ENCODE assay signal across 8 cellular contexts in the genomic region with DNA sequence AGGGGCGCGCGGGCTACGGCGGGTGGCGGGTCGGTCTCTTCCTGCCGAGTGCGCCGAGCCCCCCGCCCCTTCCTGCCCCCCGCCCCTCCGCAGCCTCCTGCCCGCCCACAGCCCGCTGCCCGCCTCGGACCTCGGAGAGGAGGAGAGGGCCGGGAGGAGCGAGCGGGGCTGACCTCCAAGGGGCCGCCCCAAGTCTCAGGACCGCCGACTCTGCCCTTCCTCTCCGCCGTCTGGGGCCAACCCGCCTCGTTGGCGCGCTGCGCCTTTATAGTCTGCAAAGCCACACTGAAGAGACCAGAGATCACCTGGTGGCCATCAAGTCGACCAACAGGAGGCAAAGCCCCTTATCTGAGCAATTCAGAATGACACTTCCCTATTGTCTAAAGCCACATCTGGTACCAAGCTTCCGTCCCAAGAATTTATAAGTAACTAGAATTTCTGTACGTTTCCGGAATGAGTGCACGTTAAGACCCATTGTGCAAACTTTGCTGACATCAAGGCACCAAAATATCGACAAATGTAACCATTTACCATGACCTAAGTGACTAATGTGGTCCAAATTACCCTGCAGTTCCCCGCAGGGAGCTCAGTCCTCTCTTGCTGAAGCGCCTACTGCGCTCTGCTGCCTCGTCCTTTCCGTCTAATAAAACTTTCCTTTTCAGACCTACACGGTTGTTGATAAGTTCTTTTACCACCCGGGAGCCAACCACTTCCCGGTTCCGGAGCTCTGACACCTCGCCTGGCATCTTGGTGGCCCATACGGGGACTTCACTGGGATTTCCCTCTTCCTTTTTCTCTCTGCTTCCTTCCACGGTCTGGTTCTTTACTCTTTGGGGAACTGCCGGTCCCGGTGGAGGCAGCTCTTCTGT. TPM values are rescaled to one million over a fixed set of nuclear protein-coding genes. Genes with fewer than 3 reads are reported as not detected.
DNase-seq lines count a peak whose midpoint lies in the region; ATAC-seq and TF ChIP-seq lines count a peak whose summit lies in the region.

A gene (minus strand): TSS at position 38 of the 869 bp plus-strand sequence. CDS start 55 bp downstream, outside the sequence.

- H3K27me3 ChIP-seq in A673 (replicated peaks; ENCODE audit: insufficient read depth, low read depth, low read length, poor library complexity) (peaks cover 66% of the 10 kb centered on the region), IMR-90 (ENCODE audit: control insufficient read depth, insufficient read depth, low read length) (peaks cover 63% of the 10 kb centered on the region), iPS-18a (ENCODE audit: control insufficient read depth, insufficient read depth, low read length) (peaks cover 52% of the 10 kb centered on the region)

- BruUV-seq in A673 (replicated peaks; lab: Mats Ljungman, UMichigan) (no TSS peak), IMR-90 (replicated peaks; lab: Mats Ljungman, UMichigan) (no TSS peak)

- peak within 1 kb of the TSS; percentile 60 for H3K4me2 ChIP-seq in IMR-90 (ENCODE audit: low read depth, low read length)

- peak within 1 kb of the TSS; percentile 84 for H2AFZ ChIP-seq in IMR-90 (replicated peaks; ENCODE audit: low read length, poor library complexity)

- H4K20me1 ChIP-seq in IMR-90 (ENCODE audit: insufficient read depth, low read length): no peaks in the 10 kb centered on the region

- H3K56ac ChIP-seq in IMR-90 (ENCODE audit: extremely low read depth, insufficient read depth, low read length): no peak within 1 kb of the TSS

- CTCF ChIA-PET in A673 (lab: Charles Lee) (no interaction called here), IMR-90 (lab: Yijun Ruan, JAX) (no interaction called here)
- CTCF ChIA-PET in activated CD8-positive, alpha-beta T cell treated with anti-CD3 and anti-CD28 coated beads, Interleukin-2, amount 10 ng/mL, durations not matched to agents 7 days and 5 days (lab: Charles Lee): interaction anchor here (0.7 to 1.0 kb wide), 2 partner anchors 21 to 43 kb away, joined by 3 to 4 read pairs; no protein-coding TSS in a partner anchor

- H3K27ac ChIP-seq in A673 (ENCODE audit: low read depth, low read length, poor library complexity, severe bottlenecking): no peak within 1 kb of the TSS
- H3K27ac ChIP-seq in IMR-90 (ENCODE audit: insufficient read depth, low read length): peak within 1 kb of the TSS; percentile 32; the same call in 1 of the 2 replicates
- no peak within 1 kb of the TSS for H3K27ac ChIP-seq in iPS-18a (ENCODE audit: low read length)

- in situ Hi-C loops in IMR-90 (cut with MboI; ENCODE audit: low sequenced_read_pairs): loop anchor here (25.0 kb wide), 1 partner anchor 689 kb away; a partner anchor contains a TSS

- H3K4ac ChIP-seq in IMR-90 (ENCODE audit: low read depth, low read length): 0 out of 2 replicates have a peak within 1 kb of the TSS, but pooled peaks have one; percentile 45

- H3K27ac Mint-ChIP-seq in activated CD8-positive, alpha-beta T cell treated with anti-CD3 and anti-CD28 coated beads, Interleukin-2, amount 10 ng/mL, durations not matched to agents 7 days and 5 days: peak within 1 kb of the TSS; percentile 57

- H3K18ac ChIP-seq in IMR-90 (ENCODE audit: low read depth, low read length): no peak within 1 kb of the TSS; the same call in 1 of the 2 replicates

- no peak for TF ChIP-seq POLR2A in IMR-90 (IDR thresholded peaks at IDR 0.05; ENCODE audit: low read depth, low read length)

- H3K36me3 ChIP-seq in A673 (ENCODE audit: insufficient read depth, low read length, poor library complexity, severe bottlenecking): no peaks in the 10 kb centered on the region
- H3K36me3 ChIP-seq in IMR-90 (ENCODE audit: control insufficient read depth, insufficient read depth, low read length): no peaks in the 10 kb centered on the region; the same call in 1 of the 2 replicates
- H3K36me3 ChIP-seq in iPS-18a (ENCODE audit: control insufficient read depth, low read depth, low read length): peaks cover 25% of the 10 kb centered on the region

- peak within 1 kb of the TSS; percentile 76 for H3K4me3 Mint-ChIP-seq in activated CD8-positive, alpha-beta T cell treated with anti-CD3 and anti-CD28 coated beads, Interleukin-2, amount 10 ng/mL, durations not matched to agents 7 days and 5 days

- H3K23ac ChIP-seq in IMR-90 (ENCODE audit: low read depth, low read length): no peak within 1 kb of the TSS

- H3K9me3 ChIP-seq in A673 (ENCODE audit: low read depth, low read length, poor library complexity, severe bottlenecking) (no peaks in the 10 kb centered on the region), IMR-90 (ENCODE audit: control insufficient read depth, insufficient read depth, low read length) (0 out of 2 replicates have a peak, but pooled peaks cover 9% of the 10 kb centered on the region), iPS-18a (ENCODE audit: control insufficient read depth, low read depth, low read length) (no peaks in the 10 kb centered on the region)

- H3K27me3 Mint-ChIP-seq in activated CD8-positive, alpha-beta T cell treated with anti-CD3 and anti-CD28 coated beads, Interleukin-2, amount 10 ng/mL, durations not matched to agents 7 days and 5 days (ENCODE audit: low read depth): peaks cover 53% of the 10 kb centered on the region

- peak within 1 kb of the TSS; percentile 50; the same call in 1 of the 2 replicates for H3K9ac ChIP-seq in IMR-90 (ENCODE audit: low read depth, low read length)
- peak within 1 kb of the TSS; percentile 33 for H3K9ac ChIP-seq in iPS-18a (ENCODE audit: low read length)

- peaks cover 3% of the 10 kb centered on the region for H3K36me3 Mint-ChIP-seq in activated CD8-positive, alpha-beta T cell treated with anti-CD3 and anti-CD28 coated beads, Interleukin-2, amount 10 ng/mL, durations not matched to agents 7 days and 5 days (ENCODE audit: low read depth)

- 0 out of 2 replicates have a peak within 1 kb of the TSS, but pooled peaks have one; percentile 11 for H3K14ac ChIP-seq in IMR-90 (replicated peaks; ENCODE audit: low read depth, low read length)

- 11% methylated on average over 20 of the region's 51 CpGs; no CpG with 5 or more reads in 1 of the 2 experiments for WGBS in IMR-90 (ENCODE audit: extremely low coverage in 2 of 2, insufficient read length in 1 of 2), 2 experiments

- H3K4me1 ChIP-seq in A673 (ENCODE audit: insufficient read depth, low read length, poor library complexity, severe bottlenecking): peaks cover 5% of the 10 kb centered on the region
- H3K4me1 ChIP-seq in IMR-90 (ENCODE audit: control insufficient read depth, insufficient read depth, low read length): peaks cover 2% of the 10 kb centered on the region; the same call in 1 of the 2 replicates
- peaks cover 11% of the 10 kb centered on the region for H3K4me1 ChIP-seq in iPS-18a (ENCODE audit: control insufficient read depth, low read depth, low read length)

- peak within 1 kb of the TSS; percentile 44; the same call in 1 of the 2 replicates for H2BK120ac ChIP-seq in IMR-90 (ENCODE audit: low read depth, low read length)

- H3K4me3 ChIP-seq in A673 (ENCODE audit: low read depth, low read length, poor library complexity, severe bottlenecking) (peak within 1 kb of the TSS; percentile 53), IMR-90 (ENCODE audit: insufficient read depth, low read depth, low read length) (peak within 1 kb of the TSS; percentile 25), iPS-18a (ENCODE audit: low read length) (peak within 1 kb of the TSS; percentile 80)

- ATAC-seq in GM18861 (IDR thresholded peaks at IDR 0.05; ENCODE audit: unreplicated experiment) (peak; percentile 51), IMR-90 (ENCODE audit: low read depth) (peak; percentile 51), GM18867 (IDR thresholded peaks at IDR 0.05; ENCODE audit: unreplicated experiment) (no peak), GM18519 (IDR thresholded peaks at IDR 0.05; ENCODE audit: low FRiP score, unreplicated experiment) (no peak)
- peak; percentile 49 for ATAC-seq in activated CD8-positive, alpha-beta T cell treated with anti-CD3 and anti-CD28 coated beads, Interleukin-2, amount 10 ng/mL, durations not matched to agents 7 days and 5 days
- peak; percentile 62 for ATAC-seq in stimulated activated naive CD8-positive, alpha-beta T cell treated with anti-CD3 and anti-CD28 coated beads, Interleukin-15, Interleukin-2, amounts not matched to agents 100 U/mL and 50 U/mL, for 24 hours

- no peak for TF ChIP-seq RAD21 in IMR-90 (IDR thresholded peaks at IDR 0.05; ENCODE audit: low read length)

- H4K8ac ChIP-seq in IMR-90 (ENCODE audit: low read depth in 2 of 2, low read length in 2 of 2): peak within 1 kb of the TSS; percentile 5 to 62; a peak in 2 of 4 replicates

- intact Hi-C loops in A673 (cut with micrococcal nuclease; ENCODE audit: unreplicated experiment) (no loop called here), IMR-90 (cut with micrococcal nuclease) (loop anchor here (2.0 kb wide), 1 partner anchor 40 kb away; a partner anchor contains a TSS)

- peak within 1 kb of the TSS; percentile 32; the same call in 1 of the 2 replicates for H4K5ac ChIP-seq in IMR-90 (ENCODE audit: low read depth, low read length)

- no peak within 1 kb of the TSS for H2BK15ac ChIP-seq in IMR-90 (ENCODE audit: low read depth, low read length)

- peaks cover 32% of the 10 kb centered on the region for H3K4me1 Mint-ChIP-seq in activated CD8-positive, alpha-beta T cell treated with anti-CD3 and anti-CD28 coated beads, Interleukin-2, amount 10 ng/mL, durations not matched to agents 7 days and 5 days (ENCODE audit: low read depth)

- no peak for DNase-seq in A673 (ENCODE audit: low spot score)
- DNase-seq in IMR-90: no peak
- DNase-seq in activated CD8-positive, alpha-beta T cell treated with anti-CD3 and anti-CD28 coated beads, Interleukin-2, amount 10 ng/mL, durations not matched to agents 7 days and 5 days: no peak
- DNase-seq in stimulated activated naive CD8-positive, alpha-beta T cell treated with anti-CD3 and anti-CD28 coated beads, Interleukin-15, Interleukin-2, amounts not matched to agents 100 U/mL and 50 U/mL, for 24 hours: peak; percentile 43

- H4K91ac ChIP-seq in IMR-90 (ENCODE audit: insufficient read depth, low read depth, low read length): no peak within 1 kb of the TSS; the same call in 1 of the 2 replicates

- H2AK5ac ChIP-seq in IMR-90 (ENCODE audit: low read depth, low read length): no peak within 1 kb of the TSS

- no peak within 1 kb of the TSS for H2BK20ac ChIP-seq in IMR-90 (ENCODE audit: low read depth, low read length)

- H3K9me1 ChIP-seq in IMR-90 (ENCODE audit: insufficient read depth, low read length): no peaks in the 10 kb centered on the region; the same call in 1 of the 2 replicates

- H3K79me1 ChIP-seq in IMR-90 (ENCODE audit: low read depth in 1 of 2, low read length in 2 of 2): no peaks in the 10 kb centered on the region

- POLR2A ChIA-PET in A673 (lab: Charles Lee; ENCODE audit: low non-redundant PET): no interaction called here
- POLR2A ChIA-PET in IMR-90 (lab: Charles Lee; ENCODE audit: unreplicated experiment): no interaction called here
- POLR2A ChIA-PET in activated CD8-positive, alpha-beta T cell treated with anti-CD3 and anti-CD28 coated beads, Interleukin-2, amount 10 ng/mL, durations not matched to agents 7 days and 5 days (lab: Charles Lee): interaction anchor here (0.5 to 1.3 kb wide), 3 partner anchors 8 to 331 kb away, joined by 3 to 4 read pairs (median 3); a partner anchor contains a TSS

- no peaks in the 10 kb centered on the region for H3K9me3 Mint-ChIP-seq in activated CD8-positive, alpha-beta T cell treated with anti-CD3 and anti-CD28 coated beads, Interleukin-2, amount 10 ng/mL, durations not matched to agents 7 days and 5 days (ENCODE audit: insufficient read depth)

- no peak for TF ChIP-seq CTCF in A673 (conservative IDR thresholded peaks at IDR 0.05; ENCODE audit: low read depth, low read length)
- TF ChIP-seq CTCF in IMR-90 (conservative IDR thresholded peaks at IDR 0.05; ENCODE audit: low read depth, low read length): no peak

- no peak within 1 kb of the TSS for H2BK5ac ChIP-seq in IMR-90 (ENCODE audit: low read depth, low read length, poor library complexity, severe bottlenecking)

- no peak within 1 kb of the TSS for H2AK9ac ChIP-seq in IMR-90 (replicated peaks; ENCODE audit: low read depth, low read length, poor library complexity)

- dilution Hi-C loops in IMR-90 (cut with HindIII; ENCODE audit: low sequenced_read_pairs, unreplicated experiment): no loop called here

RNA-seq across cellular contexts. Expression of the gene that starts here (rescaled TPM):
- total RNA-seq in A673 (2021) (3.8 and 7.6 TPM in 2 replicates), IMR-90 (2012; rRNA removed) (0.83 and 1.1 TPM in 2 replicates)
- polyA plus RNA-seq in IMR-90 (2012; rRNA removed): 4.5 and 4.6 TPM in 2 replicates
- 3.9 and 6.8 TPM in 2 replicates for polyA plus RNA-seq in IMR-90 (2012; cell fraction: cytosol; rRNA removed)
- 18.1 and 27.9 TPM in 2 replicates for polyA plus RNA-seq in IMR-90 (2012; cell fraction: nucleus; rRNA removed; ENCODE audit: low replicate concordance)
- under 1 TPM; 0.11 to 0.26 TPM for total RNA-seq in activated CD8-positive, alpha-beta T cell treated with anti-CD3 and anti-CD28 coated beads, Interleukin-2, amount 10 ng/mL, durations not matched to agents 7 days and 5 days

Comparison
In these comparisons a context has a peak if more than half of its experiments do, and no peak if none do; other contexts are left out.
1. Peak in ATAC-seq in activated CD8-positive, alpha-beta T cell treated with anti-CD3 and anti-CD28 coated beads, Interleukin-2, amount 10 ng/mL, durations not matched to agents 7 days and 5 days; RNA of the gene not detected or under 1 TPM.
2. H3K4me3 ChIP-seq: peak in every context shown above with its lines; median percentile 80 in iPS-18a; 53 in A673; 25 in IMR-90.
3. ATAC-seq: peak in GM18861 (single experiment), IMR-90 (single experiment) and stimulated activated naive CD8-positive, alpha-beta T cell treated with anti-CD3 and anti-CD28 coated beads, Interleukin-15, Interleukin-2, amounts not matched to agents 100 U/mL and 50 U/mL, for 24 hours (single experiment); none in GM18867 (single experiment) and GM18519 (single experiment).